In genomic region chr1:213982814-213983588, GRCh38 we compare ENCODE assay signal across 10 cellular contexts. TPM values are rescaled to one million over a fixed set of nuclear protein-coding genes. Genes with fewer than 3 reads are reported as not detected.
DNase-seq lines count a peak whose midpoint lies in the region; ATAC-seq and TF ChIP-seq lines count a peak whose summit lies in the region.
"Had no signal": no experiment of that assay in that cellular context is flagged by ENCODE, and none has a peak within 500 bp of the region (broad histone marks: within the 10 kb centered on the region; RNA-seq: fewer than 3 reads in every experiment).

No MANE protein-coding gene starts in this region.

- H3K4me1 ChIP-seq in HUES6 (ENCODE audit: control insufficient read depth, insufficient read depth, low read length) (peaks cover 53% of the 10 kb centered on the region), right cardiac atrium (ENCODE audit: control insufficient read depth, insufficient read depth, low read length) (no peaks in the 10 kb centered on the region), gastrocnemius medialis (peaks cover 11 to 19% of the 10 kb centered on the region in 2 donors)

- H3K27ac ChIP-seq in HUES6 (ENCODE audit: low read depth, low read length) (no peak overlapping the region), right cardiac atrium (ENCODE audit: low read length) (no peak overlapping the region), gastrocnemius medialis (peak overlapping the region in 2 of 4 donors; percentile 22 to 50)

- H3K9me3 ChIP-seq in HUES6 (ENCODE audit: control insufficient read depth, insufficient read depth, low read depth, low read length) (no peaks in the 10 kb centered on the region), right cardiac atrium (ENCODE audit: control insufficient read depth, low read length) (no peaks in the 10 kb centered on the region), gastrocnemius medialis (no peaks in the 10 kb centered on the region)

- H3K27me3 ChIP-seq in HUES6 (ENCODE audit: control insufficient read depth, insufficient read depth, low read length) (peaks cover 92% of the 10 kb centered on the region), right cardiac atrium (ENCODE audit: control insufficient read depth, insufficient read depth) (no peaks in the 10 kb centered on the region), gastrocnemius medialis (peaks cover 24 to 39% (median 38%) of the 10 kb centered on the region in 3 donors)

- DNase-seq in RPMI7951 (ENCODE audit: low read depth) (peak; percentile 59), right cardiac atrium (peak; percentile 35 to 75 (median 63)), gastrocnemius medialis (no peak), HUDEP-2 (lab: John Stamatoyannopoulos, UW; ENCODE audit: unreplicated experiment in 76 of 76) (no peak), OCI-M2 (lab: John Stamatoyannopoulos, UW; ENCODE audit: unreplicated experiment) (no peak)
- DNase-seq: amniotic stem cell had no signal

- H3K36me3 ChIP-seq in HUES6 (ENCODE audit: control insufficient read depth, insufficient read depth, low read length), result no peaks in the 10 kb centered on the region
- no peaks in the 10 kb centered on the region for H3K36me3 ChIP-seq in gastrocnemius medialis

- TF ChIP-seq CTCF in gastrocnemius medialis (IDR thresholded peaks at IDR 0.05 in 4 of 5, conservative IDR thresholded peaks at IDR 0.05 in 1 of 5), result no peak

- intact Hi-C loops in right cardiac atrium (cut with DNase I), result loop anchor here in 1 of 4 donors (10.0 kb wide), 1 partner anchor 132 kb away; no protein-coding TSS in a partner anchor
- intact Hi-C loops in gastrocnemius medialis (cut with DNase I; ENCODE audit: low total_unique reads), result no loop called here

- TF ChIP-seq POLR2A in gastrocnemius medialis (IDR thresholded peaks at IDR 0.05), result no peak

- ATAC-seq in right cardiac atrium (peak; percentile 51 to 63), gastrocnemius medialis (no peak), HG03442 (IDR thresholded peaks at IDR 0.05; ENCODE audit: unreplicated experiment) (no peak), HG03378 (IDR thresholded peaks at IDR 0.05; ENCODE audit: unreplicated experiment) (no peak)
- ATAC-seq: Panc1 had no signal

- WGBS in right cardiac atrium, result 2% methylated on average over 66 of the region's 66 CpGs

- in situ Hi-C loops in gastrocnemius medialis (cut with MboI; ENCODE audit: low sequenced_read_pairs in 4 of 4), result no loop called here

- H3K9ac ChIP-seq in HUES6 (ENCODE audit: low read length), result peak overlapping the region; percentile 49

- H3K4me3 ChIP-seq in HUES6 (ENCODE audit: low read depth, low read length), result peak overlapping the region; percentile 82
- peak overlapping the region; percentile 26 for H3K4me3 ChIP-seq in right cardiac atrium (ENCODE audit: low read length)
- H3K4me3 ChIP-seq in gastrocnemius medialis, result peak overlapping the region; percentile 49 to 73 (median 62)

RNA-seq across cellular contexts. Expression of gene PROX1, which starts 4.8 kb away (rescaled TPM):
- total RNA-seq in RPMI7951 (2014; rRNA removed; shearing (Covaris generic)), result 2.4 and 3.0 TPM in 2 replicates
- 10 to 100 TPM; 63.6 to 98.8 (median 86.5) TPM for total RNA-seq in right cardiac atrium
- 14.6 TPM for polyA plus RNA-seq in right cardiac atrium
- 1 to 10 TPM; 4.1 to 8.0 (median 5.5) TPM for total RNA-seq in gastrocnemius medialis

Comparison
In these comparisons a context has a peak if more than half of its experiments do, and no peak if none do; other contexts are left out.
1. H3K4me3 ChIP-seq: peak in every context shown above with its lines; median percentile 82 in HUES6; 62 in gastrocnemius medialis; 26 in right cardiac atrium.
2. DNase-seq: peak in RPMI7951 (single experiment) and right cardiac atrium (3 of 3); none in gastrocnemius medialis (0 of 2), HUDEP-2 (0 of 76) and OCI-M2 (single experiment).
3. ATAC-seq: peak in right cardiac atrium (2 of 2); none in gastrocnemius medialis (0 of 2), HG03442 (single experiment) and HG03378 (single experiment).
4. RNA of gene PROX1, which starts 4.8 kb away (total RNA-seq): 63.6 to 98.8 TPM in right cardiac atrium; 4.1 to 8.0 TPM in gastrocnemius medialis and 2.4 to 3.0 TPM in RPMI7951; every median in the first group is over 4 times any median in the second.